ENCODE assay signal across 8 cellular contexts in the genomic region with DNA sequence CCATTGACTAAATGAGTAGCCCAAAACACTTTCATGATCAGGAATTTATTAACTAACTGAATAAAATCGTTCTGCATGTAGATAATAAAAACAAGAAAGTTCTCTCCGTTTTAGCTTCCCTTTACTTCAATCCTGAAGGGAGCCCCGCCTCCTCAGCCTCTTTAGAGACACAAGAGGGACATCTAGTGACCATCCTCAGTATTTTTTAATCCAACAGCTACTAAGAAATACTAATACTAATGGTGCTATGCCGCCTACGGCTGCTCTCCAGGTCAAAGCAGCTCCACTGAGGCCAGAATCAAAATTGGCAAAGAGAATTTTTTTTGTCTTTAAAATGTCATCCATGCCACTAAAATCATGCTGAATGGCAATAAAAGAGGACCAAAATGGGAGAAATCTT. TPM values are rescaled to one million over a fixed set of nuclear protein-coding genes. Genes with fewer than 3 reads are reported as not detected.
A peak's percentile ranks its signal among the peaks of the same experiment; 100 is the strongest.
DNase-seq lines count a peak whose midpoint lies in the region; ATAC-seq and TF ChIP-seq lines count a peak whose summit lies in the region.

No MANE protein-coding gene starts in this region.

- H3K27ac ChIP-seq in RWPE2 (ENCODE audit: poor library complexity, severe bottlenecking): no peak overlapping the region

- peaks cover 49% of the 10 kb centered on the region for H3K4me1 Mint-ChIP-seq in neural crest cell

- no peaks in the 10 kb centered on the region for H3K4me1 ChIP-seq in RWPE2 (ENCODE audit: insufficient read depth, poor library complexity, severe bottlenecking)

- H3K4me3 Mint-ChIP-seq in neural crest cell: peak overlapping the region; percentile 92

- TF ChIP-seq CTCF in RWPE2 (IDR thresholded peaks at IDR 0.05; ENCODE audit: poor library complexity, severe bottlenecking): peak; percentile 61
- peak; percentile 52 for TF ChIP-seq CTCF in epithelial cell of proximal tubule (conservative IDR thresholded peaks at IDR 0.05; ENCODE audit: low read depth, low read length)
- peak; percentile 86 for TF ChIP-seq CTCF in neural crest cell (conservative IDR thresholded peaks at IDR 0.05)

- no peak overlapping the region for H3K4me3 ChIP-seq in RWPE2 (ENCODE audit: severe bottlenecking)
- H3K4me3 ChIP-seq in epithelial cell of proximal tubule (ENCODE audit: low read depth, low read length): no peak overlapping the region

- peaks cover 1% of the 10 kb centered on the region for H3K36me3 Mint-ChIP-seq in neural crest cell (ENCODE audit: low read depth)

- ATAC-seq in GM21447 (IDR thresholded peaks at IDR 0.05; ENCODE audit: unreplicated experiment): peak; percentile 88
- peak; percentile 50; the same call in 2 of the 3 replicates for ATAC-seq in RWPE2 (ENCODE audit: low read depth)
- no peak for ATAC-seq in GM21423 (IDR thresholded peaks at IDR 0.05; ENCODE audit: unreplicated experiment)

- no peaks in the 10 kb centered on the region for H3K9me3 ChIP-seq in RWPE2 (ENCODE audit: severe bottlenecking)

- peaks cover 36% of the 10 kb centered on the region for H3K27me3 ChIP-seq in RWPE2 (ENCODE audit: insufficient read depth, poor library complexity, severe bottlenecking)

- peaks cover under 1% of the 10 kb centered on the region for H3K9me3 Mint-ChIP-seq in neural crest cell

- DNase-seq in SIG-M5 treated with dmso at 0.1 percent for 504 hours (lab: John Stamatoyannopoulos, UW; ENCODE audit: unreplicated experiment) (peak; percentile 62), SIG-M5 (lab: John Stamatoyannopoulos, UW) (no peak), KG1 (lab: John Stamatoyannopoulos, UW) (peak; percentile 7), RWPE2 (ENCODE audit: low spot score) (no peak), epithelial cell of proximal tubule (ENCODE audit: low read depth) (no peak), neural crest cell (ENCODE audit: low read depth, low spot score) (peak; percentile 59)

- peaks cover 56% of the 10 kb centered on the region for H3K27me3 Mint-ChIP-seq in neural crest cell (ENCODE audit: low read depth)

- no peaks in the 10 kb centered on the region for H3K36me3 ChIP-seq in RWPE2 (ENCODE audit: low read depth)

- H3K27ac Mint-ChIP-seq in neural crest cell (ENCODE audit: unreplicated experiment): no peak overlapping the region

RNA-seq across cellular contexts. Expression of a gene that starts 3.2 kb away (rescaled TPM):
- total RNA-seq in epithelial cell of proximal tubule: 0.22 and 0.52 TPM in 2 replicates
- total RNA-seq in neural crest cell: 30.2 and 33.3 TPM in 2 replicates

Comparison
In these comparisons a context has a peak if more than half of its experiments do, and no peak if none do; other contexts are left out.
1. DNase-seq: peak in SIG-M5 treated with dmso at 0.1 percent for 504 hours (single experiment), KG1 (single experiment) and neural crest cell (single experiment); none in SIG-M5 (single experiment), RWPE2 (single experiment) and epithelial cell of proximal tubule (single experiment).
2. RNA of a gene that starts 3.2 kb away (total RNA-seq): 30.2 to 33.3 TPM in neural crest cell; 0.22 to 0.52 TPM in epithelial cell of proximal tubule; every median in the first group is over 10 times any median in the second.
3. Peak in every context shown above with its lines, with median percentiles within 50 percentile points of each other: CTCF ChIP-seq.